Comparison of ENCODE assay signal across 1 cellular context in the genomic region with DNA sequence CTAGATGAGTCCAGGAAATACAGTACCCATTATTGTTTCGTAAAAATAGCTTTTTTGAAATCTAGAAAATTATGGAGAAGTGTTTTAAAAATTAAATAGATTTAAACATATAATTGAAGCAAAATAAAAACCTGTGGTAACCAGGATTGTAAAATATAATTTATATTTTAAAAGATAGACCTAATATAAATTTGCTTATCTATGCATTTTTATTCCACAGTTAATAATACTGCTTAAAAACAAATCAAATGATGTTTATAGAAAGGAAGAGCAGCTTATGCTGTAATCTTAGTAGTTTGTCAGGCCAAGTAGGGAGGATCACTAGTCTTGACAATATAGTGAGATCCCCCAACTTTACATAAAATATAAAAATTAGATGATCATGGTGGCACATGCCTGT.
TF ChIP-seq lines count a peak whose summit lies in the region.

No MANE protein-coding gene starts in this region.

TF ChIP-seq in HepG2, 621 proteins besides CTCF, POLR2A, EP300 and RAD21 (continued from another document):
- TF ChIP-seq, protein P1, sequence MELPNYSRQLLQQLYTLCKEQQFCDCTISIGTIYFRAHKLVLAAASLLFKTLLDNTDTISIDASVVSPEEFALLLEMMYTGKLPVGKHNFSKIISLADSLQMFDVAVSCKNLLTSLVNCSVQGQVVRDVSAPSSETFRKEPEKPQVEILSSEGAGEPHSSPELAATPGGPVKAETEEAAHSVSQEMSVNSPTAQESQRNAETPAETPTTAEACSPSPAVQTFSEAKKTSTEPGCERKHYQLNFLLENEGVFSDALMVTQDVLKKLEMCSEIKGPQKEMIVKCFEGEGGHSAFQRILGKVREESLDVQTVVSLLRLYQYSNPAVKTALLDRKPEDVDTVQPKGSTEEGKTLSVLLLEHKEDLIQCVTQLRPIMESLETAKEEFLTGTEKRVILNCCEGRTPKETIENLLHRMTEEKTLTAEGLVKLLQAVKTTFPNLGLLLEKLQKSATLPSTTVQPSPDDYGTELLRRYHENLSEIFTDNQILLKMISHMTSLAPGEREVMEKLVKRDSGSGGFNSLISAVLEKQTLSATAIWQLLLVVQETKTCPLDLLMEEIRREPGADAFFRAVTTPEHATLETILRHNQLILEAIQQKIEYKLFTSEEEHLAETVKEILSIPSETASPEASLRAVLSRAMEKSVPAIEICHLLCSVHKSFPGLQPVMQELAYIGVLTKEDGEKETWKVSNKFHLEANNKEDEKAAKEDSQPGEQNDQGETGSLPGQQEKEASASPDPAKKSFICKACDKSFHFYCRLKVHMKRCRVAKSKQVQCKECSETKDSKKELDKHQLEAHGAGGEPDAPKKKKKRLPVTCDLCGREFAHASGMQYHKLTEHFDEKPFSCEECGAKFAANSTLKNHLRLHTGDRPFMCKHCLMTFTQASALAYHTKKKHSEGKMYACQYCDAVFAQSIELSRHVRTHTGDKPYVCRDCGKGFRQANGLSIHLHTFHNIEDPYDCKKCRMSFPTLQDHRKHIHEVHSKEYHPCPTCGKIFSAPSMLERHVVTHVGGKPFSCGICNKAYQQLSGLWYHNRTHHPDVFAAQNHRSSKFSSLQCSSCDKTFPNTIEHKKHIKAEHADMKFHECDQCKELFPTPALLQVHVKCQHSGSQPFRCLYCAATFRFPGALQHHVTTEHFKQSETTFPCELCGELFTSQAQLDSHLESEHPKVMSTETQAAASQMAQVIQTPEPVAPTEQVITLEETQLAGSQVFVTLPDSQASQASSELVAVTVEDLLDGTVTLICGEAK (IDR thresholded peaks at IDR 0.05) = no peak
- TF ChIP-seq, protein P1 (CRISPR knock-in tag; IDR thresholded peaks at IDR 0.05) = no peak
- no peak for TF ChIP-seq MEF2D (CRISPR knock-in tag; IDR thresholded peaks at IDR 0.05)
- TF ChIP-seq, protein P2, sequence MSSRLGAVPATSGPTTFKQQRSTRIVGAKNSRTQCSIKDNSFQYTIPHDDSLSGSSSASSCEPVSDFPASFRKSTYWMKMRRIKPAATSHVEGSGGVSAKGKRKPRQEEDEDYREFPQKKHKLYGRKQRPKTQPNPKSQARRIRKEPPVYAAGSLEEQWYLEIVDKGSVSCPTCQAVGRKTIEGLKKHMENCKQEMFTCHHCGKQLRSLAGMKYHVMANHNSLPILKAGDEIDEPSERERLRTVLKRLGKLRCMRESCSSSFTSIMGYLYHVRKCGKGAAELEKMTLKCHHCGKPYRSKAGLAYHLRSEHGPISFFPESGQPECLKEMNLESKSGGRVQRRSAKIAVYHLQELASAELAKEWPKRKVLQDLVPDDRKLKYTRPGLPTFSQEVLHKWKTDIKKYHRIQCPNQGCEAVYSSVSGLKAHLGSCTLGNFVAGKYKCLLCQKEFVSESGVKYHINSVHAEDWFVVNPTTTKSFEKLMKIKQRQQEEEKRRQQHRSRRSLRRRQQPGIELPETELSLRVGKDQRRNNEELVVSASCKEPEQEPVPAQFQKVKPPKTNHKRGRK (CRISPR knock-in tag; IDR thresholded peaks at IDR 0.05) = no peak
- TF ChIP-seq ATRX (CRISPR knock-in tag; IDR thresholded peaks at IDR 0.05; ENCODE audit: borderline replicate concordance) = no peak
- TF ChIP-seq MTA3 (CRISPR knock-in tag; IDR thresholded peaks at IDR 0.05) = no peak
- no peak for TF ChIP-seq ZNF44 (CRISPR knock-in tag; IDR thresholded peaks at IDR 0.05)
- TF ChIP-seq MAFK (conservative IDR thresholded peaks at IDR 0.05 in 1 of 2, IDR thresholded peaks at IDR 0.05 in 1 of 2; ENCODE audit: low read length in 2 of 2) = peak; percentile 33 to 87; a peak in 3 of 4 replicates
- no peak for TF ChIP-seq CENPX (CRISPR knock-in tag; IDR thresholded peaks at IDR 0.05)
- TF ChIP-seq ZNF891 (CRISPR knock-in tag; IDR thresholded peaks at IDR 0.05) = no peak
- no peak for TF ChIP-seq MEIS2 (CRISPR knock-in tag; IDR thresholded peaks at IDR 0.05)
TF ChIP-seq in HepG2: peak in this region for 2.
